ENCODE assay signal across 8 cellular contexts in the genomic region with DNA sequence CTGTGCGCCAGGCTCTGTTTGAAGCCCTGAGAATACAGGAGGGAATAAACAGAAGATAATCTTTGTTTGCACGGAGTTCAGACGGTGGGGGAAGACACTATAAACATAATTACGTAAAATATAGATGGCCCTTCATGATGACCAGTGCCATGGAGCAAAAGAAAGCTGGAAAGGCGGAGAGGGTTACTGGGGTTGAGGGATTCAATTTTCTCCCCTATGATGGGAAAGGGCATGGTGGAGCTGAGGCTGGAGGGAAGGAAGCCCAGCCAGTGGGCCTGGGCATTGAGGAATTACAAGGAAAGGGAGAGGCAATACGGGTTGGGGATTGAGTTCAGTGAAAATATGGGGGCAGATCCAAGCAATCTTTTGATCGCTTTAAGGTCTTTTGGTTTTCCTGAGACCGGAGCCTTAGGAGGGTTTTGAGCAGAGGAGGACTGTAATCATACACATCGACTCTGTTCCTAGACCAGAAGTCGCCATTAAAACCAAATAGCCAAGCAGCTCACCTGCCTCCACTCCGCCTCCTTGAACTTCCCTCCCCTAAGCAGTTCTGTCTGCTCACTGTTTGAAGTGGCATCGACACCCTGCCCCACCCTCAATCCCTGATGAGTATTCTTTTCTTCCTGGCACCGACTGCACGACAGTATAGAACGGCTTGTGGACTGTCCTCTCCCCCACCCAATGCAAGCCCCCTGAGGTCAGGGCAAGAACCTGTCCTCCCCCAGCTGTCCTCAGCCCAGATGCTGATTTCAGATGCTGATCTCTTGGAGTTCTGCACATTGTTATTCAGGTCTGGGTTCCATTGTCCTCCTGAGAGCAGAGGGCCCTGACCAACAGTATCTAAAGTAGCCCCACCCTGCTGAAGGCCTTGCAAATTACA. TPM values are rescaled to one million over a fixed set of nuclear protein-coding genes. Genes with fewer than 3 reads are reported as not detected.
DNase-seq lines count a peak whose midpoint lies in the region; ATAC-seq, FAIRE-seq and TF ChIP-seq lines count a peak whose summit lies in the region.

No MANE protein-coding gene starts in this region.

- H3K9me1 ChIP-seq in keratinocyte (ENCODE audit: control insufficient read depth, extremely low read depth, insufficient read depth, low read length) = peaks cover 2% of the 10 kb centered on the region

- H4K20me1 ChIP-seq in keratinocyte (ENCODE audit: control insufficient read depth, extremely low read depth, insufficient read depth, low read length) = peaks cover under 1% of the 10 kb centered on the region

- peaks cover 48% of the 10 kb centered on the region for H3K36me3 Mint-ChIP-seq in activated T-cell treated with anti-CD3 and anti-CD28 coated beads, Interleukin-2, amount 50 U/mL, for 24 hours (ENCODE audit: low read depth)
- peaks cover 11% of the 10 kb centered on the region for H3K36me3 Mint-ChIP-seq in activated T-helper 1 cell treated with anti-CD3 and anti-CD28 coated beads, Interleukin-12 subunit alpha, Interleukin-12 subunit beta, Interleukin-2, Interleukin-4 antibody, amounts not matched to agents 30 ng/mL and 10 ng/mL and 1 ng/mL, durations not matched to agents 14 hours and 24 hours and 36 hours (ENCODE audit: low read depth)

- ATAC-seq in HG03280 (IDR thresholded peaks at IDR 0.05; ENCODE audit: unreplicated experiment) (no peak), omental fat pad (ENCODE audit: low FRiP score) (no peak)

- no peaks in the 10 kb centered on the region for H3K9me3 Mint-ChIP-seq in activated T-cell treated with anti-CD3 and anti-CD28 coated beads, Interleukin-2, amount 50 U/mL, for 24 hours
- H3K9me3 Mint-ChIP-seq in activated T-helper 1 cell treated with anti-CD3 and anti-CD28 coated beads, Interleukin-12 subunit alpha, Interleukin-12 subunit beta, Interleukin-2, Interleukin-4 antibody, amounts not matched to agents 30 ng/mL and 10 ng/mL and 1 ng/mL, durations not matched to agents 14 hours and 24 hours and 36 hours = no peaks in the 10 kb centered on the region

- H3K27me3 ChIP-seq in keratinocyte (ENCODE audit: control insufficient read depth, extremely low read depth, insufficient read depth, low read length) (no peaks in the 10 kb centered on the region), tibial artery (no peaks in the 10 kb centered on the region)

- H3K4me1 Mint-ChIP-seq in activated T-cell treated with anti-CD3 and anti-CD28 coated beads, Interleukin-2, amount 50 U/mL, for 24 hours (ENCODE audit: low read depth) = peaks cover 48% of the 10 kb centered on the region
- H3K4me1 Mint-ChIP-seq in activated T-helper 1 cell treated with anti-CD3 and anti-CD28 coated beads, Interleukin-12 subunit alpha, Interleukin-12 subunit beta, Interleukin-2, Interleukin-4 antibody, amounts not matched to agents 30 ng/mL and 10 ng/mL and 1 ng/mL, durations not matched to agents 14 hours and 24 hours and 36 hours (ENCODE audit: low read depth) = peaks cover 37% of the 10 kb centered on the region

- intact Hi-C loops in activated T-helper 1 cell treated with anti-CD3 and anti-CD28 coated beads, Interleukin-12 subunit alpha, Interleukin-12 subunit beta, Interleukin-2, Interleukin-4 antibody, amounts not matched to agents 30 ng/mL and 10 ng/mL and 1 ng/mL, durations not matched to agents 14 hours and 24 hours and 36 hours (cut with micrococcal nuclease) = loop anchor here (1.0 to 5.0 kb wide), 4 partner anchors 38 to 330 kb away; partner anchors contain the start of genes CLASRP, MARK4, POLR1G and PPP1R13L
- intact Hi-C loops in tibial artery (cut with DNase I; ENCODE audit: low total_unique reads) = no loop called here

- FAIRE-seq in keratinocyte (lab: Jason Lieb, UNC) = no peak

- peak overlapping the region; percentile 80 for H3K9ac ChIP-seq in keratinocyte (ENCODE audit: control insufficient read depth, extremely low read depth, insufficient read depth, low read length)

- TF ChIP-seq CTCF in keratinocyte (optimal IDR thresholded peaks at IDR 0.05 in 1 of 3, IDR thresholded peaks at IDR 0.05 in 1 of 3, conservative IDR thresholded peaks at IDR 0.05 in 1 of 3; ENCODE audit: extremely low read depth in 1 of 3, insufficient read depth in 2 of 3, low read length in 3 of 3) = no peak
- no peak for TF ChIP-seq CTCF in tibial artery (IDR thresholded peaks at IDR 0.05)
- no peak for TF ChIP-seq CTCF in omental fat pad (IDR thresholded peaks at IDR 0.05)

- H3K4me3 ChIP-seq in keratinocyte (ENCODE audit: control insufficient read depth in 2 of 3, extremely low read depth in 1 of 3, insufficient read depth in 2 of 3, low read depth in 1 of 3, low read length in 3 of 3) = peak overlapping the region in 2 of 3 experiments; percentile 76 to 89
- H3K4me3 ChIP-seq in tibial artery = peak overlapping the region; percentile 52 to 57

- H3K36me3 ChIP-seq in keratinocyte (ENCODE audit: control insufficient read depth in 2 of 2, extremely low read depth in 1 of 2, insufficient read depth in 2 of 2, low read length in 2 of 2) (peaks cover 5 to 7% of the 10 kb centered on the region in 2 experiments), tibial artery (peaks cover 0 to 11% (median 4%) of the 10 kb centered on the region in 3 donors)

- no peaks in the 10 kb centered on the region for H3K27me3 Mint-ChIP-seq in activated T-cell treated with anti-CD3 and anti-CD28 coated beads, Interleukin-2, amount 50 U/mL, for 24 hours
- H3K27me3 Mint-ChIP-seq in activated T-helper 1 cell treated with anti-CD3 and anti-CD28 coated beads, Interleukin-12 subunit alpha, Interleukin-12 subunit beta, Interleukin-2, Interleukin-4 antibody, amounts not matched to agents 30 ng/mL and 10 ng/mL and 1 ng/mL, durations not matched to agents 14 hours and 24 hours and 36 hours (ENCODE audit: insufficient read depth) = no peaks in the 10 kb centered on the region

- H3K4me3 Mint-ChIP-seq in activated T-cell treated with anti-CD3 and anti-CD28 coated beads, Interleukin-2, amount 50 U/mL, for 24 hours = peak overlapping the region; percentile 84
- H3K4me3 Mint-ChIP-seq in activated T-helper 1 cell treated with anti-CD3 and anti-CD28 coated beads, Interleukin-12 subunit alpha, Interleukin-12 subunit beta, Interleukin-2, Interleukin-4 antibody, amounts not matched to agents 30 ng/mL and 10 ng/mL and 1 ng/mL, durations not matched to agents 14 hours and 24 hours and 36 hours = peak overlapping the region; percentile 83

- H3K4me2 ChIP-seq in keratinocyte (ENCODE audit: control insufficient read depth, extremely low read depth, insufficient read depth, low read depth, low read length) = peak overlapping the region; percentile 85

- peak overlapping the region; percentile 50 for H3K27ac ChIP-seq in keratinocyte (ENCODE audit: control insufficient read depth, insufficient read depth, low read length)
- peak overlapping the region; percentile 27 to 66 for H3K27ac ChIP-seq in tibial artery

- H3K4me1 ChIP-seq in keratinocyte (ENCODE audit: control insufficient read depth, extremely low read depth, insufficient read depth, low read length) (peaks cover 22% of the 10 kb centered on the region), tibial artery (peaks cover 0 to 56% (median 29%) of the 10 kb centered on the region in 4 donors)

- DNase-seq in activated T-cell treated with anti-CD3 and anti-CD28 coated beads, Interleukin-2, amount 50 U/mL, for 24 hours = no peak
- no peak for DNase-seq in activated T-cell treated with anti-CD3 and anti-CD28 coated beads, Interleukin-2, amount 50 U/mL, for 1 hour
- DNase-seq in activated T-helper 1 cell treated with anti-CD3 and anti-CD28 coated beads, Interleukin-12 subunit alpha, Interleukin-12 subunit beta, Interleukin-2, Interleukin-4 antibody, amounts not matched to agents 30 ng/mL and 10 ng/mL and 1 ng/mL, durations not matched to agents 14 hours and 24 hours and 36 hours (ENCODE audit: low spot score) = no peak
- DNase-seq in keratinocyte (ENCODE audit: low read depth, low spot score) = no peak
- DNase-seq in tibial artery = no peak
- DNase-seq in omental fat pad (ENCODE audit: low spot score) = no peak
- DNase-seq in H4 (ENCODE audit: low spot score) = no peak

- no peaks in the 10 kb centered on the region for H3K9me3 ChIP-seq in keratinocyte (ENCODE audit: control insufficient read depth, low read depth, low read length)
- H3K9me3 ChIP-seq in tibial artery = no peaks in the 10 kb centered on the region

- dilution Hi-C loops in keratinocyte (cut with MboI; ENCODE audit: extremely low pct_ligation_motif_present, low sequenced_read_pairs) = no loop called here

- peaks cover 32% of the 10 kb centered on the region for H3K79me2 ChIP-seq in keratinocyte (ENCODE audit: control insufficient read depth, insufficient read depth, low read length)

- peak overlapping the region; percentile 41 for H2AFZ ChIP-seq in keratinocyte (ENCODE audit: control insufficient read depth, low read length)

- H3K27ac Mint-ChIP-seq in activated T-cell treated with anti-CD3 and anti-CD28 coated beads, Interleukin-2, amount 50 U/mL, for 24 hours = peak overlapping the region; percentile 82
- H3K27ac Mint-ChIP-seq in activated T-helper 1 cell treated with anti-CD3 and anti-CD28 coated beads, Interleukin-12 subunit alpha, Interleukin-12 subunit beta, Interleukin-2, Interleukin-4 antibody, amounts not matched to agents 30 ng/mL and 10 ng/mL and 1 ng/mL, durations not matched to agents 14 hours and 24 hours and 36 hours = peak overlapping the region; percentile 32

RNA-seq across cellular contexts. Expression of gene ZNF296, which starts 0.8 kb away (rescaled TPM):
- 4.3 and 4.7 TPM in 2 replicates for total RNA-seq in activated T-helper 1 cell treated with anti-CD3 and anti-CD28 coated beads, Interleukin-12 subunit alpha, Interleukin-12 subunit beta, Interleukin-2, Interleukin-4 antibody, amounts not matched to agents 30 ng/mL and 10 ng/mL and 1 ng/mL, durations not matched to agents 14 hours and 24 hours and 36 hours
- polyA plus RNA-seq in keratinocyte = 0.13 to 1.6 TPM (median 0.25 TPM) in 3 replicates
- 0.92 TPM for polyA plus RNA-seq in keratinocyte (2011; ENCODE audit: low read depth)
- polyA plus RNA-seq in keratinocyte (2011; cell fraction: cytosol; rRNA removed) = 0.33 and 0.70 TPM in 2 replicates
- 0.76 and 1.2 TPM in 2 replicates for polyA plus RNA-seq in keratinocyte (2011; cell fraction: nucleus; rRNA removed)
- 1.5 and 4.8 TPM in 2 replicates for polyA plus RNA-seq in keratinocyte (2012; ENCODE audit: low replicate concordance)
- 0.22 to 1.9 TPM (median 0.63 TPM) in 3 replicates for polyA minus RNA-seq in keratinocyte
- polyA minus RNA-seq in keratinocyte (2011; cell fraction: cytosol; rRNA and poly(A)+ RNA removed) = 3.5 TPM
- polyA minus RNA-seq in keratinocyte (2011; cell fraction: nucleus; rRNA and poly(A)+ RNA removed) = 0.93 and 1.3 TPM in 2 replicates
- total RNA-seq in omental fat pad = 1 to 10 TPM in 2 of 4 donors, under 1 TPM in 2; 0.31 to 1.7 (median 1.1) TPM
- not detected in 2 replicates for total RNA-seq in H4 (2014; rRNA removed; shearing (Covaris generic))

RNA-seq across cellular contexts. Expression of gene GEMIN7, which starts 2.0 kb away (rescaled TPM):
- total RNA-seq in activated T-helper 1 cell treated with anti-CD3 and anti-CD28 coated beads, Interleukin-12 subunit alpha, Interleukin-12 subunit beta, Interleukin-2, Interleukin-4 antibody, amounts not matched to agents 30 ng/mL and 10 ng/mL and 1 ng/mL, durations not matched to agents 14 hours and 24 hours and 36 hours = 46.8 and 53.6 TPM in 2 replicates
- polyA plus RNA-seq in keratinocyte = 23.1 to 30.1 TPM (median 23.7 TPM) in 3 replicates
- 11.2 TPM for polyA plus RNA-seq in keratinocyte (2011; ENCODE audit: low read depth)
- polyA plus RNA-seq in keratinocyte (2011; cell fraction: cytosol; rRNA removed) = 23.8 and 38.6 TPM in 2 replicates
- polyA plus RNA-seq in keratinocyte (2011; cell fraction: nucleus; rRNA removed) = 29.1 and 34.3 TPM in 2 replicates
- 22.1 and 31.8 TPM in 2 replicates for polyA plus RNA-seq in keratinocyte (2012; ENCODE audit: low replicate concordance)
- polyA minus RNA-seq in keratinocyte = 8.8 to 9.3 TPM (median 9.3 TPM) in 3 replicates
- polyA minus RNA-seq in keratinocyte (2011; cell fraction: cytosol; rRNA and poly(A)+ RNA removed) = 33.4 TPM
- polyA minus RNA-seq in keratinocyte (2011; cell fraction: nucleus; rRNA and poly(A)+ RNA removed) = 7.9 and 8.5 TPM in 2 replicates
- total RNA-seq in omental fat pad = 10 to 100 TPM; 22.2 to 34.1 (median 27.9) TPM
- total RNA-seq in H4 (2014; rRNA removed; shearing (Covaris generic)) = 23.5 and 27.5 TPM in 2 replicates

RNA-seq across cellular contexts. Expression of gene PPP1R37, which starts 15.9 kb away (rescaled TPM):
- total RNA-seq in activated T-helper 1 cell treated with anti-CD3 and anti-CD28 coated beads, Interleukin-12 subunit alpha, Interleukin-12 subunit beta, Interleukin-2, Interleukin-4 antibody, amounts not matched to agents 30 ng/mL and 10 ng/mL and 1 ng/mL, durations not matched to agents 14 hours and 24 hours and 36 hours = 20.4 and 20.5 TPM in 2 replicates
- 8.6 to 15.2 TPM (median 10.2 TPM) in 3 replicates for polyA plus RNA-seq in keratinocyte
- 24.7 TPM for polyA plus RNA-seq in keratinocyte (2011; ENCODE audit: low read depth)
- polyA plus RNA-seq in keratinocyte (2011; cell fraction: cytosol; rRNA removed) = 5.7 and 15.6 TPM in 2 replicates
- polyA plus RNA-seq in keratinocyte (2011; cell fraction: nucleus; rRNA removed) = 13.8 and 16.9 TPM in 2 replicates
- polyA plus RNA-seq in keratinocyte (2012; ENCODE audit: low replicate concordance) = 12.6 and 19.5 TPM in 2 replicates
- polyA minus RNA-seq in keratinocyte = 8.6 to 15.6 TPM (median 11.1 TPM) in 3 replicates
- 22.6 TPM for polyA minus RNA-seq in keratinocyte (2011; cell fraction: cytosol; rRNA and poly(A)+ RNA removed)
- polyA minus RNA-seq in keratinocyte (2011; cell fraction: nucleus; rRNA and poly(A)+ RNA removed) = 8.8 and 8.9 TPM in 2 replicates
- total RNA-seq in omental fat pad = 10 to 100 TPM; 13.6 to 23.7 (median 19.4) TPM
- total RNA-seq in H4 (2014; rRNA removed; shearing (Covaris generic)) = 8.0 and 13.2 TPM in 2 replicates

RNA-seq across cellular contexts. Expression of gene CLASRP, which starts 38.2 kb away (rescaled TPM):
- total RNA-seq in activated T-helper 1 cell treated with anti-CD3 and anti-CD28 coated beads, Interleukin-12 subunit alpha, Interleukin-12 subunit beta, Interleukin-2, Interleukin-4 antibody, amounts not matched to agents 30 ng/mL and 10 ng/mL and 1 ng/mL, durations not matched to agents 14 hours and 24 hours and 36 hours = 106 and 116 TPM in 2 replicates
- polyA plus RNA-seq in keratinocyte = 15.7 to 21.4 TPM (median 19.7 TPM) in 3 replicates
- 47.9 TPM for polyA plus RNA-seq in keratinocyte (2011; ENCODE audit: low read depth)
- 4.4 and 7.1 TPM in 2 replicates for polyA plus RNA-seq in keratinocyte (2011; cell fraction: cytosol; rRNA removed)
- 61.4 and 64.9 TPM in 2 replicates for polyA plus RNA-seq in keratinocyte (2011; cell fraction: nucleus; rRNA removed)
- 32.0 and 49.1 TPM in 2 replicates for polyA plus RNA-seq in keratinocyte (2012; ENCODE audit: low replicate concordance)
- polyA minus RNA-seq in keratinocyte = 8.5 to 25.1 TPM (median 22.6 TPM) in 3 replicates
- 5.4 TPM for polyA minus RNA-seq in keratinocyte (2011; cell fraction: cytosol; rRNA and poly(A)+ RNA removed)
- polyA minus RNA-seq in keratinocyte (2011; cell fraction: nucleus; rRNA and poly(A)+ RNA removed) = 10.3 and 14.9 TPM in 2 replicates
- total RNA-seq in omental fat pad = 10 to 100 TPM; 49.3 to 78.2 (median 73.4) TPM
- 17.6 and 20.4 TPM in 2 replicates for total RNA-seq in H4 (2014; rRNA removed; shearing (Covaris generic))
